In genomic region chr9:131310833-131311554, GRCh38 we compare ENCODE assay signal across 8 cellular contexts. TPM values are rescaled to one million over a fixed set of nuclear protein-coding genes. Genes with fewer than 3 reads are reported as not detected.
A peak's percentile ranks its signal among the peaks of the same experiment; 100 is the strongest.
DNase-seq lines count a peak whose midpoint lies in the region; ATAC-seq lines count a peak whose summit lies in the region.

No MANE protein-coding gene starts in this region.

- intact Hi-C loops in Right ventricle myocardium superior (cut with DNase I), result no loop called here

- POLR2A ChIA-PET in activated CD8-positive, alpha-beta T cell treated with anti-CD3 and anti-CD28 coated beads, Interleukin-2, amount 10 ng/mL, durations not matched to agents 7 days and 5 days (lab: Charles Lee), result interaction anchor here (0.5 to 0.9 kb wide), 4 partner anchors 55 to 209 kb away, joined by 3 read pairs; partner anchors contain the start of gene NUP214

- H3K4me1 Mint-ChIP-seq in activated CD8-positive, alpha-beta T cell treated with anti-CD3 and anti-CD28 coated beads, Interleukin-2, amount 10 ng/mL, durations not matched to agents 7 days and 5 days (ENCODE audit: low read depth), result peaks cover 11% of the 10 kb centered on the region

- peak overlapping the region; percentile 86 for H3K27ac Mint-ChIP-seq in activated CD8-positive, alpha-beta T cell treated with anti-CD3 and anti-CD28 coated beads, Interleukin-2, amount 10 ng/mL, durations not matched to agents 7 days and 5 days

- H3K4me3 ChIP-seq in Jurkat, Clone E6-1 (ENCODE audit: low read length), result peak overlapping the region; percentile 44

- H3K36me3 Mint-ChIP-seq in activated CD8-positive, alpha-beta T cell treated with anti-CD3 and anti-CD28 coated beads, Interleukin-2, amount 10 ng/mL, durations not matched to agents 7 days and 5 days (ENCODE audit: low read depth), result no peaks in the 10 kb centered on the region

- ATAC-seq in activated CD8-positive, alpha-beta T cell treated with anti-CD3 and anti-CD28 coated beads, Interleukin-2, amount 10 ng/mL, durations not matched to agents 7 days and 5 days, result peak; percentile 94
- ATAC-seq in Right ventricle myocardium superior (ENCODE audit: poor library complexity) (peak; percentile 44), HG03378 (IDR thresholded peaks at IDR 0.05; ENCODE audit: unreplicated experiment) (no peak)

- no peaks in the 10 kb centered on the region for H3K27me3 Mint-ChIP-seq in activated CD8-positive, alpha-beta T cell treated with anti-CD3 and anti-CD28 coated beads, Interleukin-2, amount 10 ng/mL, durations not matched to agents 7 days and 5 days (ENCODE audit: low read depth)

- CTCF ChIA-PET in activated CD8-positive, alpha-beta T cell treated with anti-CD3 and anti-CD28 coated beads, Interleukin-2, amount 10 ng/mL, durations not matched to agents 7 days and 5 days (lab: Charles Lee), result interaction anchor here (1.3 to 2.1 kb wide), 3 partner anchors 25 to 133 kb away, joined by 3 to 7 read pairs (median 7); no protein-coding TSS in a partner anchor

- peak overlapping the region; percentile 40 for H3K4me3 Mint-ChIP-seq in activated CD8-positive, alpha-beta T cell treated with anti-CD3 and anti-CD28 coated beads, Interleukin-2, amount 10 ng/mL, durations not matched to agents 7 days and 5 days

- no peaks in the 10 kb centered on the region for H3K9me3 Mint-ChIP-seq in activated CD8-positive, alpha-beta T cell treated with anti-CD3 and anti-CD28 coated beads, Interleukin-2, amount 10 ng/mL, durations not matched to agents 7 days and 5 days (ENCODE audit: insufficient read depth)

- DNase-seq in Jurkat, Clone E6-1 (ENCODE audit: low read depth, low spot score), result peak; percentile 77
- peak; percentile 79 for DNase-seq in activated CD8-positive, alpha-beta T cell treated with anti-CD3 and anti-CD28 coated beads, Interleukin-2, amount 10 ng/mL, durations not matched to agents 7 days and 5 days
- no peak for DNase-seq in Right ventricle myocardium superior
- DNase-seq in stimulated activated CD8-positive, alpha-beta memory T cell treated with anti-CD3 and anti-CD28 coated beads, Interleukin-15, amount 100 ng/mL, for 48 hours (ENCODE audit: low read depth in 2 of 2), result peak; percentile 35 to 52
- no peak for DNase-seq in NCI-H1092 (lab: John Stamatoyannopoulos, UW)
- DNase-seq in NCI-H1694 treated with DMSO at 0.1 percent for 48 hours (lab: John Stamatoyannopoulos, UW), result no peak
- DNase-seq in GF-D8 (lab: John Stamatoyannopoulos, UW), result no peak

RNA-seq across cellular contexts. Expression of gene PLPP7, which starts 21.5 kb away (rescaled TPM):
- not detected for polyA plus RNA-seq in Jurkat, Clone E6-1 (2012; ENCODE audit: insufficient read depth, insufficient read length)
- under 1 TPM in 1 of 2 experiments, not detected in 1; 0.21 TPM for total RNA-seq in activated CD8-positive, alpha-beta T cell treated with anti-CD3 and anti-CD28 coated beads, Interleukin-2, amount 10 ng/mL, durations not matched to agents 7 days and 5 days
- total RNA-seq in Right ventricle myocardium superior, result 115 TPM

RNA-seq across cellular contexts. Expression of gene FAM78A, which starts 34.7 kb away (rescaled TPM):
- polyA plus RNA-seq in Jurkat, Clone E6-1 (2012; ENCODE audit: insufficient read depth, insufficient read length), result 14.6 TPM
- total RNA-seq in activated CD8-positive, alpha-beta T cell treated with anti-CD3 and anti-CD28 coated beads, Interleukin-2, amount 10 ng/mL, durations not matched to agents 7 days and 5 days, result 100 to 1,000 TPM in 1 of 2 experiments, 10 to 100 TPM in 1; 99.2 to 101 TPM
- total RNA-seq in Right ventricle myocardium superior, result 55.7 TPM

Comparison
In these comparisons a context has a peak if more than half of its experiments do, and no peak if none do; other contexts are left out.
1. DNase-seq: peak in Jurkat, Clone E6-1 (single experiment), activated CD8-positive, alpha-beta T cell treated with anti-CD3 and anti-CD28 coated beads, Interleukin-2, amount 10 ng/mL, durations not matched to agents 7 days and 5 days (single experiment) and stimulated activated CD8-positive, alpha-beta memory T cell treated with anti-CD3 and anti-CD28 coated beads, Interleukin-15, amount 100 ng/mL, for 48 hours (2 of 2); none in Right ventricle myocardium superior (single experiment), NCI-H1092 (single experiment), NCI-H1694 treated with DMSO at 0.1 percent for 48 hours (single experiment) and GF-D8 (single experiment).
2. RNA of gene PLPP7, which starts 21.5 kb away (total RNA-seq): 115 TPM in Right ventricle myocardium superior (single experiment); 0.21 TPM in activated CD8-positive, alpha-beta T cell treated with anti-CD3 and anti-CD28 coated beads, Interleukin-2, amount 10 ng/mL, durations not matched to agents 7 days and 5 days; every median in the first group is over 10 times any median in the second.